12 cellular contexts compared by ENCODE assay signal in genomic region chr2:101829429-101829828, GRCh38.
A peak's percentile ranks its signal among the peaks of the same experiment; 100 is the strongest.
DNase-seq lines count a peak whose midpoint lies in the region; ATAC-seq and TF ChIP-seq lines count a peak whose summit lies in the region.
"Had no signal": no experiment of that assay in that cellular context is flagged by ENCODE, and none has a peak within 500 bp of the region (broad histone marks: within the 10 kb centered on the region; RNA-seq: fewer than 3 reads in every experiment).

No MANE protein-coding gene starts in this region.

- no peak overlapping the region for H3K27ac ChIP-seq in CD4-positive, alpha-beta T cell (ENCODE audit: low read depth, low read length)
- no peak overlapping the region for H3K27ac ChIP-seq in mesendoderm (ENCODE audit: low read depth, low read length)

- H2AK5ac ChIP-seq in mesendoderm (ENCODE audit: low read length): no peak overlapping the region

- no peaks in the 10 kb centered on the region for H3K79me2 ChIP-seq in mesendoderm (ENCODE audit: control insufficient read depth, insufficient read depth, low read length)

- no peak overlapping the region for H3K4ac ChIP-seq in mesendoderm (ENCODE audit: low read depth, low read length)

- no peaks in the 10 kb centered on the region for H3K27me3 ChIP-seq in CD4-positive, alpha-beta T cell (ENCODE audit: control insufficient read depth, insufficient read depth, low read length)
- H3K27me3 ChIP-seq in mesendoderm (ENCODE audit: insufficient read depth, low read length, poor library complexity): no peaks in the 10 kb centered on the region

- no peaks in the 10 kb centered on the region for H3K4me1 ChIP-seq in mesendoderm (ENCODE audit: control insufficient read depth, low read depth, low read length)

- H3K4me3 Mint-ChIP-seq in CD4-positive, alpha-beta T cell: no peak overlapping the region
- H3K4me3 Mint-ChIP-seq in chondrocyte (ENCODE audit: unreplicated experiment) (no peak overlapping the region), naive B cell (peak overlapping the region in 1 of 8 donors; percentile 47), CD14-positive monocyte (no peak overlapping the region), nephron progenitor cell (no peak overlapping the region)

- no peak overlapping the region for H4K5ac ChIP-seq in mesendoderm (ENCODE audit: low read length)

- CTCF ChIA-PET in CD4-positive, alpha-beta T cell (lab: Charles Lee): interaction anchor here (2.5 to 3.2 kb wide), 2 partner anchors 15 to 411 kb away, joined by 9 to 10 read pairs; no protein-coding TSS in a partner anchor

- H3K4me2 ChIP-seq in mesendoderm (ENCODE audit: low read length): no peak overlapping the region

- TF ChIP-seq CTCF in CD4-positive, alpha-beta T cell (IDR thresholded peaks at IDR 0.05): no peak
- no peak for TF ChIP-seq CTCF in LNCaP clone FGC (IDR thresholded peaks at IDR 0.05; ENCODE audit: control insufficient read depth, extremely low read depth, insufficient read depth)
- TF ChIP-seq CTCF in chondrocyte (IDR thresholded peaks at IDR 0.05): no peak
- TF ChIP-seq CTCF in CD14-positive monocyte (IDR thresholded peaks at IDR 0.05): no peak
- TF ChIP-seq CTCF in nephron progenitor cell (IDR thresholded peaks at IDR 0.05): no peak

- H3K36me3 ChIP-seq in mesendoderm (ENCODE audit: control insufficient read depth, insufficient read depth, low read length): peaks cover 6% of the 10 kb centered on the region

- ATAC-seq in CD4-positive, alpha-beta T cell (ENCODE audit: poor library complexity): no peak
- no peak for ATAC-seq in naive B cell (ENCODE audit: low read depth in 2 of 2)
- ATAC-seq in HG02798 (IDR thresholded peaks at IDR 0.05; ENCODE audit: poor library complexity, unreplicated experiment): no peak

- peaks cover 76% of the 10 kb centered on the region for H3K36me3 Mint-ChIP-seq in CD4-positive, alpha-beta T cell (ENCODE audit: low read depth)
- peaks cover 16% of the 10 kb centered on the region for H3K36me3 Mint-ChIP-seq in chondrocyte (ENCODE audit: low read depth)
- peaks cover 17 to 18% of the 10 kb centered on the region in 2 donors for H3K36me3 Mint-ChIP-seq in naive B cell
- H3K36me3 Mint-ChIP-seq in CD14-positive monocyte: peaks cover 65 to 91% of the 10 kb centered on the region in 2 donors
- H3K36me3 Mint-ChIP-seq in nephron progenitor cell (ENCODE audit: low read depth): peaks cover 52% of the 10 kb centered on the region

- no peak overlapping the region for H3K18ac ChIP-seq in mesendoderm (ENCODE audit: low read length)

- peaks cover 61% of the 10 kb centered on the region for H3K4me1 Mint-ChIP-seq in CD4-positive, alpha-beta T cell (ENCODE audit: low read depth)
- H3K4me1 Mint-ChIP-seq in chondrocyte (ENCODE audit: low read depth): peaks cover 57% of the 10 kb centered on the region
- peaks cover 37 to 48% (median 47%) of the 10 kb centered on the region in 3 donors for H3K4me1 Mint-ChIP-seq in naive B cell
- H3K4me1 Mint-ChIP-seq in CD14-positive monocyte: peaks cover 15% of the 10 kb centered on the region
- no peaks in the 10 kb centered on the region for H3K4me1 Mint-ChIP-seq in nephron progenitor cell

- intact Hi-C loops in CD4-positive, alpha-beta T cell (cut with DNase I, micrococcal nuclease): loop anchor here in 1 of 2 experiments (2.0 to 10.0 kb wide), 3 partner anchors 37 to 487 kb away; no protein-coding TSS in a partner anchor
- intact Hi-C loops in CD14-positive monocyte (cut with micrococcal nuclease): loop anchor here in 1 of 2 donors (10.0 kb wide), 1 partner anchor 135 kb away; the partner anchor contains the start of gene MAP4K4

- no peak overlapping the region for H3K23ac ChIP-seq in mesendoderm (ENCODE audit: low read length)

- H3K9me3 ChIP-seq in CD4-positive, alpha-beta T cell (ENCODE audit: control insufficient read depth, low read length): no peaks in the 10 kb centered on the region

- H3K79me1 ChIP-seq in mesendoderm (ENCODE audit: low read length): peaks cover 13% of the 10 kb centered on the region

- no peak overlapping the region for H2BK15ac ChIP-seq in mesendoderm (replicated peaks; ENCODE audit: low read depth)

- H2BK5ac ChIP-seq in mesendoderm (ENCODE audit: low read length): no peak overlapping the region

- no peak overlapping the region for H4K8ac ChIP-seq in mesendoderm (ENCODE audit: low read depth, low read length)

- POLR2A ChIA-PET in CD4-positive, alpha-beta T cell (lab: Charles Lee): interaction anchor here (0.9 to 2.3 kb wide), 3 partner anchors 119 to 410 kb away, joined by 4 to 10 read pairs (median 6); no protein-coding TSS in a partner anchor

- WGBS in mesendoderm (ENCODE audit: extremely low coverage, insufficient coverage, low lambda C conversion rate): no CpG with 5 or more reads among the region's 3 CpGs

- peak overlapping the region; percentile 76 for H3K27ac Mint-ChIP-seq in CD4-positive, alpha-beta T cell
- peak overlapping the region; percentile 3 for H3K27ac Mint-ChIP-seq in chondrocyte (ENCODE audit: unreplicated experiment)
- H3K27ac Mint-ChIP-seq in naive B cell: peak overlapping the region; percentile 49 to 91 (median 79)
- peak overlapping the region in 1 of 7 donors; percentile 21 for H3K27ac Mint-ChIP-seq in CD14-positive monocyte
- H3K27ac Mint-ChIP-seq in nephron progenitor cell: no peak overlapping the region

- no peaks in the 10 kb centered on the region for H3K27me3 Mint-ChIP-seq in CD4-positive, alpha-beta T cell
- no peaks in the 10 kb centered on the region for H3K27me3 Mint-ChIP-seq in chondrocyte (ENCODE audit: low read depth)
- no peaks in the 10 kb centered on the region for H3K27me3 Mint-ChIP-seq in naive B cell
- no peaks in the 10 kb centered on the region for H3K27me3 Mint-ChIP-seq in CD14-positive monocyte (ENCODE audit: low read depth in 3 of 3)
- H3K27me3 Mint-ChIP-seq in nephron progenitor cell (ENCODE audit: low read depth, poor library complexity): no peaks in the 10 kb centered on the region

- no peak overlapping the region for H3K9ac ChIP-seq in mesendoderm (ENCODE audit: low read length)

- H3K56ac ChIP-seq in mesendoderm (ENCODE audit: low read length): no peak overlapping the region

- no peak for DNase-seq in CD4-positive, alpha-beta T cell
- DNase-seq in LNCaP clone FGC (ENCODE audit: low read depth) (peak; percentile 69), chondrocyte (ENCODE audit: low spot score) (no peak), naive B cell (no peak), CD14-positive monocyte (ENCODE audit: low spot score) (no peak), nephron progenitor cell (no peak), mesendoderm (no peak)
- DNase-seq: activated CD4-positive, alpha-beta T cell treated with anti-CD3 and anti-CD28 coated beads for 48 hours; hippocampal formation; NCI-H2107; stimulated activated CD4-positive, alpha-beta T cell treated with anti-CD3 and anti-CD28 coated beads, Interleukin-4, amount 100 ng/mL, for 4 hours had no signal

- H2BK120ac ChIP-seq in mesendoderm (ENCODE audit: low read depth, low read length): no peak overlapping the region

- H3K4me3 ChIP-seq in LNCaP clone FGC (ENCODE audit: low read depth, low read length) (no peak overlapping the region), mesendoderm (ENCODE audit: low read length) (no peak overlapping the region)

- H3K9me3 Mint-ChIP-seq in CD4-positive, alpha-beta T cell: no peaks in the 10 kb centered on the region
- H3K9me3 Mint-ChIP-seq in chondrocyte (ENCODE audit: low read depth) (no peaks in the 10 kb centered on the region), naive B cell (no peaks in the 10 kb centered on the region), CD14-positive monocyte (no peaks in the 10 kb centered on the region), nephron progenitor cell (no peaks in the 10 kb centered on the region)
